ENCODE assay signal across 9 cellular contexts in genomic region chr6:111992851-111993250, GRCh38.
DNase-seq lines count a peak whose midpoint lies in the region; ATAC-seq and TF ChIP-seq lines count a peak whose summit lies in the region.
"Had no signal": no experiment of that assay in that cellular context is flagged by ENCODE, and none has a peak within 500 bp of the region (broad histone marks: within the 10 kb centered on the region; RNA-seq: fewer than 3 reads in every experiment).

No MANE protein-coding gene starts in this region.

- H3K27ac Mint-ChIP-seq in natural killer cell treated with Interleukin-12 subunit alpha and Interleukin-12 subunit beta and Interleukin-15 and Interleukin-18, amount 100 ng/mL, for 72 hours, result peak overlapping the region; percentile 73 to 91
- no peak overlapping the region for H3K27ac Mint-ChIP-seq in progenitor cell of endocrine pancreas

- H3K4me3 Mint-ChIP-seq in natural killer cell treated with Interleukin-12 subunit alpha and Interleukin-12 subunit beta and Interleukin-15 and Interleukin-18, amount 100 ng/mL, for 72 hours, result peak overlapping the region; percentile 60
- H3K4me3 Mint-ChIP-seq in progenitor cell of endocrine pancreas (ENCODE audit: low read depth), result no peak overlapping the region

- ATAC-seq in GM19035 (IDR thresholded peaks at IDR 0.05; ENCODE audit: unreplicated experiment) (peak; percentile 46), HG03558 (IDR thresholded peaks at IDR 0.05; ENCODE audit: extremely low read depth, unreplicated experiment) (peak; percentile 41), GM19397 (IDR thresholded peaks at IDR 0.05; ENCODE audit: unreplicated experiment) (no peak)
- peak; percentile 80 to 85 for ATAC-seq in natural killer cell treated with Interleukin-12 subunit alpha and Interleukin-12 subunit beta and Interleukin-15 and Interleukin-18, amount 100 ng/mL, for 72 hours
- ATAC-seq: left cardiac atrium had no signal

- TF ChIP-seq POLR2A in erythroblast (IDR thresholded peaks at IDR 0.05; ENCODE audit: low read length), result no peak

- DNase-seq in activated T-cell treated with anti-CD3 and anti-CD28 coated beads for 24 hours (ENCODE audit: low read depth) (peak; percentile 36), erythroblast (lab: John Stamatoyannopoulos, UW) (no peak), progenitor cell of endocrine pancreas (ENCODE audit: low spot score, unreplicated experiment) (no peak)
- peak; percentile 79 for DNase-seq in natural killer cell treated with Interleukin-12 subunit alpha and Interleukin-12 subunit beta and Interleukin-15 and Interleukin-18, amount 100 ng/mL, for 72 hours (ENCODE audit: low spot score)
- no peak for DNase-seq in activated CD4-positive, CD25-positive, alpha-beta regulatory T cell (lab: John Stamatoyannopoulos, UW)
- DNase-seq: left cardiac atrium had no signal

- H3K27me3 Mint-ChIP-seq in natural killer cell treated with Interleukin-12 subunit alpha and Interleukin-12 subunit beta and Interleukin-15 and Interleukin-18, amount 100 ng/mL, for 72 hours, result no peaks in the 10 kb centered on the region
- H3K27me3 Mint-ChIP-seq in progenitor cell of endocrine pancreas, result peaks cover 28% of the 10 kb centered on the region

- peaks cover 80 to 81% of the 10 kb centered on the region in 2 donors for H3K4me1 Mint-ChIP-seq in natural killer cell treated with Interleukin-12 subunit alpha and Interleukin-12 subunit beta and Interleukin-15 and Interleukin-18, amount 100 ng/mL, for 72 hours (ENCODE audit: low read depth in 2 of 2)
- H3K4me1 Mint-ChIP-seq in progenitor cell of endocrine pancreas (ENCODE audit: low read depth), result peaks cover 11% of the 10 kb centered on the region

- H3K36me3 Mint-ChIP-seq in natural killer cell treated with Interleukin-12 subunit alpha and Interleukin-12 subunit beta and Interleukin-15 and Interleukin-18, amount 100 ng/mL, for 72 hours, result no peaks in the 10 kb centered on the region
- H3K36me3 Mint-ChIP-seq in progenitor cell of endocrine pancreas (ENCODE audit: insufficient read depth), result no peaks in the 10 kb centered on the region

- TF ChIP-seq CTCF in progenitor cell of endocrine pancreas (IDR thresholded peaks at IDR 0.05; ENCODE audit: unreplicated experiment), result no peak

- H3K9me3 Mint-ChIP-seq in natural killer cell treated with Interleukin-12 subunit alpha and Interleukin-12 subunit beta and Interleukin-15 and Interleukin-18, amount 100 ng/mL, for 72 hours, result no peaks in the 10 kb centered on the region
- H3K9me3 Mint-ChIP-seq in progenitor cell of endocrine pancreas (ENCODE audit: low read depth), result no peaks in the 10 kb centered on the region

Comparison
In these comparisons a context has a peak if more than half of its experiments do, and no peak if none do; other contexts are left out.
1. DNase-seq: peak in activated T-cell treated with anti-CD3 and anti-CD28 coated beads for 24 hours (single experiment) and natural killer cell treated with Interleukin-12 subunit alpha and Interleukin-12 subunit beta and Interleukin-15 and Interleukin-18, amount 100 ng/mL, for 72 hours (single experiment); none in activated CD4-positive, CD25-positive, alpha-beta regulatory T cell (0 of 4), erythroblast (0 of 2) and progenitor cell of endocrine pancreas (single experiment).